ENCODE assay signal across 21 cellular contexts in the genomic region with DNA sequence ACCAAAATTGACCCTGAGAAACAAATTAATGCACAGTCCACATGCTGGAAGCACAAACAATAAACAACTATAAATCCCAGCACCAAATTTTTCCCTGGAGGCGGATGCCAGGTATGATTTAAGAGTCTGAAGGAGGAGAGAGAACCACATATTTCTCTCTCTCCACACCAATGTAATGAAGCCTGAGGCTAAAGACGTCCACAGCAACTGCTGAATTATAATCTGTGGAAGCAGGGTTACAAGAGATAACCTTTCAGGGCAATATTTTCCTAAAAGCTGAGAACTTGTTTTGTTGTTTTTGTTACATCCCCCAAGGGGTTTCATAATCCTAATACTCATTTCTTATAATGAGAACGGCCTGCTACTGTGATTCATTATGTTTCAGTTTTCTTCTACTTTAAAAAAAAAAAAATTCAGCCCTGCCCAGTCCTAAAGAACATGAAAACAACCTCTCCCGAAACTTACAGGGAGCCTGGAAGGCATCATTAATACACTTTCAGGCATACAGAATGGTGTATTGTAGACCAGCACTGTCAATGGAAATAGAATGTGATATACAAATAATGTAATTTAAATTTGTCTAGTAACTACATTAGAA. TPM values are rescaled to one million over a fixed set of nuclear protein-coding genes. Genes with fewer than 3 reads are reported as not detected.
DNase-seq lines count a peak whose midpoint lies in the region; ATAC-seq and TF ChIP-seq lines count a peak whose summit lies in the region.
"Had no signal": no experiment of that assay in that cellular context is flagged by ENCODE, and none has a peak within 500 bp of the region (broad histone marks: within the 10 kb centered on the region; RNA-seq: fewer than 3 reads in every experiment).

No MANE protein-coding gene starts in this region.

- TF ChIP-seq POLR2A in breast epithelium (IDR thresholded peaks at IDR 0.05), result no peak
- no peak for TF ChIP-seq POLR2A in gastroesophageal sphincter (IDR thresholded peaks at IDR 0.05)

- H3K4me3 Mint-ChIP-seq in MCF 10A (ENCODE audit: unreplicated experiment), result peak overlapping the region; percentile 8

- DNase-seq in MCF 10A (ENCODE audit: unreplicated experiment) (peak; percentile 53), breast epithelium (ENCODE audit: low spot score in 2 of 2) (no peak), amniotic epithelial cell (ENCODE audit: low read depth) (peak; percentile 26), SIG-M5 treated with dmso at 0.1 percent for 504 hours (lab: John Stamatoyannopoulos, UW; ENCODE audit: unreplicated experiment) (no peak), RKO (ENCODE audit: low spot score) (no peak)
- DNase-seq: AML-193, DMS79, H7, MM.1S, NCI-H1092 treated with DMSO at 0.1 percent for 48 hours, NCI-H146, NCI-H2029 treated with DMSO at 0.1 percent for 48 hours, NCI-H2171, NCI-H526, PC-9 had no signal

- H3K9me3 ChIP-seq in breast epithelium, result no peaks in the 10 kb centered on the region
- no peaks in the 10 kb centered on the region for H3K9me3 ChIP-seq in gastroesophageal sphincter
- no peaks in the 10 kb centered on the region for H3K9me3 ChIP-seq in subcutaneous abdominal adipose tissue (ENCODE audit: control insufficient read depth in 5 of 5, low read length in 5 of 5)

- intact Hi-C loops in MCF 10A (cut with micrococcal nuclease), result loop anchor here (1.0 to 10.0 kb wide), 2 partner anchors 80 to 402 kb away; no protein-coding TSS in a partner anchor
- intact Hi-C loops in breast epithelium (cut with DNase I; ENCODE audit: low total_unique reads), result no loop called here

- H3K27ac ChIP-seq in breast epithelium (no peak overlapping the region), gastroesophageal sphincter (no peak overlapping the region), subcutaneous abdominal adipose tissue (ENCODE audit: low read depth, low read length) (peak overlapping the region; percentile 39)
- H3K27ac ChIP-seq: 22Rv1, C4-2B, HL-60, PC-9 had no signal

- H3K36me3 ChIP-seq in breast epithelium (no peaks in the 10 kb centered on the region), gastroesophageal sphincter (no peaks in the 10 kb centered on the region), subcutaneous abdominal adipose tissue (ENCODE audit: control insufficient read depth in 5 of 5, insufficient read depth in 5 of 5, low read length in 5 of 5) (peaks cover 0 to 3% (median 0%) of the 10 kb centered on the region in 5 donors)

- POLR2A ChIA-PET in MCF 10A (lab: Yijun Ruan, JAX), result interaction anchor here (0.7 to 6.3 kb wide), 10 partner anchors 9 to 158 kb away, joined by 3 to 61 read pairs (median 3); no protein-coding TSS in a partner anchor

- ATAC-seq in gastroesophageal sphincter (peak; percentile 31), HG02852 (IDR thresholded peaks at IDR 0.05; ENCODE audit: unreplicated experiment) (no peak)

- CTCF ChIA-PET in MCF 10A (lab: Yijun Ruan, JAX), result interaction anchor here (0.7 to 1.1 kb wide), 4 partner anchors 10 to 243 kb away, joined by 3 to 6 read pairs (median 4); no protein-coding TSS in a partner anchor

- H3K4me3 ChIP-seq in breast epithelium (no peak overlapping the region), gastroesophageal sphincter (no peak overlapping the region), subcutaneous abdominal adipose tissue (ENCODE audit: low read depth in 1 of 5, low read length in 5 of 5) (no peak overlapping the region)
- H3K4me3 ChIP-seq: PC-9 had no signal

- H3K27me3 Mint-ChIP-seq in MCF 10A (ENCODE audit: insufficient read depth, unreplicated experiment), result no peaks in the 10 kb centered on the region

- H3K9me3 Mint-ChIP-seq in MCF 10A (ENCODE audit: unreplicated experiment), result no peaks in the 10 kb centered on the region

- no TSS peak for BruUV-seq in MCF 10A (replicated peaks; lab: Mats Ljungman, UMichigan)

- H3K27ac Mint-ChIP-seq in MCF 10A (ENCODE audit: low read depth, unreplicated experiment), result peak overlapping the region; percentile 78

- H3K36me3 Mint-ChIP-seq in MCF 10A (ENCODE audit: insufficient read depth, unreplicated experiment), result peaks cover 6% of the 10 kb centered on the region

- no peaks in the 10 kb centered on the region for H3K27me3 ChIP-seq in breast epithelium
- H3K27me3 ChIP-seq in gastroesophageal sphincter, result no peaks in the 10 kb centered on the region
- no peaks in the 10 kb centered on the region for H3K27me3 ChIP-seq in subcutaneous abdominal adipose tissue (ENCODE audit: control insufficient read depth in 5 of 5, insufficient read depth in 4 of 5, low read length in 5 of 5)

- H3K9ac ChIP-seq in subcutaneous abdominal adipose tissue (ENCODE audit: low read length in 5 of 5), result no peak overlapping the region

- H3K4me1 ChIP-seq in breast epithelium (no peaks in the 10 kb centered on the region), gastroesophageal sphincter (no peaks in the 10 kb centered on the region), subcutaneous abdominal adipose tissue (ENCODE audit: control insufficient read depth in 5 of 5, insufficient read depth in 5 of 5, low read length in 5 of 5) (peaks cover 0 to 21% (median 7%) of the 10 kb centered on the region in 5 donors)

- peaks cover 36% of the 10 kb centered on the region for H3K4me1 Mint-ChIP-seq in MCF 10A (ENCODE audit: insufficient read depth, unreplicated experiment)

- TF ChIP-seq CTCF in MCF 10A (IDR thresholded peaks at IDR 0.05; ENCODE audit: unreplicated experiment) (no peak), breast epithelium (IDR thresholded peaks at IDR 0.05) (no peak), gastroesophageal sphincter (IDR thresholded peaks at IDR 0.05) (no peak)

- 48 to 64% methylated on average over 3 to 4 of the region's 4 CpGs for WGBS in gastroesophageal sphincter (ENCODE audit: low coverage in 1 of 2), 2 donors

- no peak for TF ChIP-seq EP300 in gastroesophageal sphincter (IDR thresholded peaks at IDR 0.05)

RNA-seq across cellular contexts. Expression of gene ABLIM1, which starts 48.5 kb away (rescaled TPM):
- total RNA-seq in MCF 10A (2022) (94.5 and 105 TPM in 2 replicates), breast epithelium (100 to 1,000 TPM in 2 of 3 donors, 10 to 100 TPM in 1; 89.0 to 216 (median 131) TPM), gastroesophageal sphincter (100 to 1,000 TPM in 2 of 4 donors, 10 to 100 TPM in 2; 75.2 to 172 (median 110) TPM)

Comparison
In these comparisons a context has a peak if more than half of its experiments do, and no peak if none do; other contexts are left out.
1. DNase-seq: peak in MCF 10A (single experiment) and amniotic epithelial cell (single experiment); none in breast epithelium (0 of 2), SIG-M5 treated with dmso at 0.1 percent for 504 hours (single experiment) and RKO (single experiment).